Comparison of ENCODE assay signal across 20 cellular contexts in the genomic region with DNA sequence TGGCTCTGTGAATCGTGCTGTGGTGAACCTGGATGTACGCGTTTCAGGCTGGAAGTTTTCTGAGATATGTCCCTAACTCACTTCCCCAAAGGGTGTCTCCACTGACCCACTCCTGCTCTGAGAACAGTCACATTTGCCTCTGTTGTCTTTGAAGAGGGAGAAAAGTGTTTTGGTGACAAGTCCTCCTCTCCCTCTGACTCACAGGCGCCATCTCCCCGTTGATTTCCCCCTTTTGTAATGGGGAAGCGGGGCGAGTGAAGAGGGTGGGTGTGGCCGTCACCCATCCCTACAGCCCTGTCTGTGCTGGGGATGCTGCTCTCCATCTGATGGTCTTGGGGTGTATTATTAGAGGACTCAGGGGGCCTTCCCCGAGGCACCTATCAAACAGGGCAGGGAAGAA. TPM values are rescaled to one million over a fixed set of nuclear protein-coding genes. Genes with fewer than 3 reads are reported as not detected.
"Had no signal": no experiment of that assay in that cellular context is flagged by ENCODE, and none has a peak within 500 bp of the region (broad histone marks: within the 10 kb centered on the region; RNA-seq: fewer than 3 reads in every experiment).

No MANE protein-coding gene starts in this region.

- H3K36me3 ChIP-seq: cardiac muscle cell, pancreas had no signal

- ATAC-seq: activated CD8-positive, alpha-beta memory T cell treated with anti-CD3 and anti-CD28 coated beads, Interleukin-2, amount 10 ng/mL, durations not matched to agents 7 days and 5 days; naive thymus-derived CD8-positive, alpha-beta T cell; pancreas; sciatic nerve; stimulated activated naive CD8-positive, alpha-beta T cell treated with anti-CD3 and anti-CD28 coated beads, Interleukin-15, amount 100 ng/mL, for 72 hours had no signal

- H3K9me3 ChIP-seq: esophagus muscularis mucosa, neutrophil, pancreas, suprapubic skin had no signal

- H3K27ac ChIP-seq: cardiac muscle cell, esophagus muscularis mucosa, neutrophil, pancreas, suprapubic skin had no signal

- H3K4me2 ChIP-seq: smooth muscle cell had no signal

- DNase-seq: activated CD4-positive, alpha-beta memory T cell treated with anti-CD3 and anti-CD28 coated beads, Interleukin-2, amount 10 ng/mL, durations not matched to agents 7 days and 5 days; activated CD4-positive, alpha-beta T cell treated with anti-CD3 and anti-CD28 coated beads for 48 hours; activated CD4-positive, CD25-positive, alpha-beta regulatory T cell; activated CD8-positive, alpha-beta memory T cell treated with anti-CD3 and anti-CD28 coated beads, Interleukin-2, amount 10 ng/mL, durations not matched to agents 7 days and 5 days; activated naive CD4-positive, alpha-beta T cell; activated naive CD8-positive, alpha-beta T cell treated with anti-CD3 and anti-CD28 coated beads for 36 hours; amniotic stem cell; dermis blood vessel endothelial cell; effector memory CD4-positive, alpha-beta T cell; mesenchymal stem cell; naive thymus-derived CD8-positive, alpha-beta T cell; stimulated activated CD4-positive, alpha-beta T cell treated with anti-CD3 and anti-CD28 coated beads, Interleukin-4, amount 100 ng/mL, for 1 hour; stimulated activated naive CD8-positive, alpha-beta T cell treated with anti-CD3 and anti-CD28 coated beads, Interleukin-15, amount 100 ng/mL, for 72 hours had no signal

- H3K4me3 ChIP-seq: cardiac muscle cell, esophagus muscularis mucosa, pancreas, smooth muscle cell, suprapubic skin had no signal

RNA-seq across cellular contexts. Expression of gene APC2, which starts 9.6 kb away (rescaled TPM):
- polyA plus RNA-seq: naive thymus-derived CD8-positive, alpha-beta T cell had no signal
